22 cellular contexts compared by ENCODE assay signal in genomic region chr9:129919283-129919682, GRCh38.
DNase-seq lines count a peak whose midpoint lies in the region; ATAC-seq lines count a peak whose summit lies in the region.
"Had no signal": no experiment of that assay in that cellular context is flagged by ENCODE, and none has a peak within 500 bp of the region (broad histone marks: within the 10 kb centered on the region; RNA-seq: fewer than 3 reads in every experiment).

No MANE protein-coding gene starts in this region.

- peaks cover 20 to 38% (median 33%) of the 10 kb centered on the region in 4 donors for H3K4me1 Mint-ChIP-seq in CD4-positive, CD25-positive, alpha-beta regulatory T cell
- peaks cover 19 to 56% (median 55%) of the 10 kb centered on the region in 3 donors for H3K4me1 Mint-ChIP-seq in CD8-positive, alpha-beta memory T cell
- peaks cover 30% of the 10 kb centered on the region for H3K4me1 Mint-ChIP-seq in activated naive CD8-positive, alpha-beta T cell (ENCODE audit: low read depth)
- peaks cover 31 to 33% of the 10 kb centered on the region in 2 donors for H3K4me1 Mint-ChIP-seq in natural killer cell treated with Interleukin-12 subunit alpha and Interleukin-12 subunit beta and Interleukin-15 and Interleukin-18, amount 100 ng/mL, for 72 hours (ENCODE audit: low read depth in 2 of 2)

- H3K4me3 ChIP-seq in CD4-positive, CD25-positive, alpha-beta regulatory T cell (ENCODE audit: low read depth, low read length), result peak overlapping the region; percentile 4
- no peak overlapping the region for H3K4me3 ChIP-seq in CD8-positive, alpha-beta memory T cell (ENCODE audit: low read length)

- H3K27ac ChIP-seq in CD4-positive, CD25-positive, alpha-beta regulatory T cell (ENCODE audit: insufficient read depth, low read length, poor library complexity, severe bottlenecking), result no peak overlapping the region
- no peak overlapping the region for H3K27ac ChIP-seq in CD8-positive, alpha-beta memory T cell (ENCODE audit: low read depth, low read length)
- H3K27ac ChIP-seq: foreskin keratinocyte had no signal

- no peaks in the 10 kb centered on the region for H3K4me1 ChIP-seq in CD4-positive, CD25-positive, alpha-beta regulatory T cell (ENCODE audit: control insufficient read depth, insufficient read depth, low read length, poor library complexity, severe bottlenecking)
- no peaks in the 10 kb centered on the region for H3K4me1 ChIP-seq in CD8-positive, alpha-beta memory T cell (ENCODE audit: insufficient read depth, low read length)
- H3K4me1 ChIP-seq: foreskin keratinocyte had no signal

- H3K9me3 ChIP-seq in CD4-positive, CD25-positive, alpha-beta regulatory T cell (ENCODE audit: control insufficient read depth in 2 of 2, low read length in 2 of 2), result no peaks in the 10 kb centered on the region
- H3K9me3 ChIP-seq in CD8-positive, alpha-beta memory T cell (ENCODE audit: low read length), result no peaks in the 10 kb centered on the region

- H3K9me3 Mint-ChIP-seq in CD4-positive, CD25-positive, alpha-beta regulatory T cell, result no peaks in the 10 kb centered on the region
- H3K9me3 Mint-ChIP-seq in CD8-positive, alpha-beta memory T cell, result no peaks in the 10 kb centered on the region
- no peaks in the 10 kb centered on the region for H3K9me3 Mint-ChIP-seq in activated naive CD8-positive, alpha-beta T cell (ENCODE audit: low read depth)
- no peaks in the 10 kb centered on the region for H3K9me3 Mint-ChIP-seq in natural killer cell treated with Interleukin-12 subunit alpha and Interleukin-12 subunit beta and Interleukin-15 and Interleukin-18, amount 100 ng/mL, for 72 hours
- H3K9me3 Mint-ChIP-seq: activated B cell treated with CpG ODN at 0.5 μM for 24 hours, brain had no signal

- no peaks in the 10 kb centered on the region for H3K27me3 Mint-ChIP-seq in CD4-positive, CD25-positive, alpha-beta regulatory T cell
- peaks cover 0 to 2% of the 10 kb centered on the region in 2 donors for H3K27me3 Mint-ChIP-seq in CD8-positive, alpha-beta memory T cell
- no peaks in the 10 kb centered on the region for H3K27me3 Mint-ChIP-seq in activated naive CD8-positive, alpha-beta T cell
- H3K27me3 Mint-ChIP-seq in natural killer cell treated with Interleukin-12 subunit alpha and Interleukin-12 subunit beta and Interleukin-15 and Interleukin-18, amount 100 ng/mL, for 72 hours, result no peaks in the 10 kb centered on the region
- H3K27me3 Mint-ChIP-seq: activated B cell treated with CpG ODN at 0.5 μM for 24 hours had no signal

- H3K27ac Mint-ChIP-seq in CD4-positive, CD25-positive, alpha-beta regulatory T cell, result peak overlapping the region in 2 of 3 donors; percentile 12 to 18
- peak overlapping the region in 7 of 8 donors; percentile 26 to 88 (median 70) for H3K27ac Mint-ChIP-seq in CD8-positive, alpha-beta memory T cell
- H3K27ac Mint-ChIP-seq in activated naive CD8-positive, alpha-beta T cell, result peak overlapping the region; percentile 81
- peak overlapping the region; percentile 68 to 82 for H3K27ac Mint-ChIP-seq in natural killer cell treated with Interleukin-12 subunit alpha and Interleukin-12 subunit beta and Interleukin-15 and Interleukin-18, amount 100 ng/mL, for 72 hours

- ATAC-seq in CD4-positive, CD25-positive, alpha-beta regulatory T cell (ENCODE audit: low read depth in 2 of 2), result no peak
- no peak for ATAC-seq in natural killer cell treated with Interleukin-12 subunit alpha and Interleukin-12 subunit beta and Interleukin-15 and Interleukin-18, amount 100 ng/mL, for 72 hours
- ATAC-seq in GM19023 (IDR thresholded peaks at IDR 0.05; ENCODE audit: unreplicated experiment), result no peak
- ATAC-seq: esophagus mucosa, foreskin keratinocyte had no signal

- peaks cover 73% of the 10 kb centered on the region for H3K36me3 ChIP-seq in CD4-positive, CD25-positive, alpha-beta regulatory T cell (ENCODE audit: control insufficient read depth, insufficient read depth, low read length)
- H3K36me3 ChIP-seq in CD8-positive, alpha-beta memory T cell (ENCODE audit: insufficient read depth, low read length), result peaks cover 26% of the 10 kb centered on the region

- POLR2A ChIA-PET in CD8-positive, alpha-beta memory T cell (lab: Charles Lee), result interaction anchor here (0.6 to 0.8 kb wide), 4 partner anchors 11 to 258 kb away, joined by 3 read pairs; no protein-coding TSS in a partner anchor

- peak overlapping the region in 1 of 4 donors; percentile 16 for H3K4me3 Mint-ChIP-seq in CD4-positive, CD25-positive, alpha-beta regulatory T cell
- H3K4me3 Mint-ChIP-seq in CD8-positive, alpha-beta memory T cell, result peak overlapping the region in 3 of 7 donors; percentile 15 to 33 (median 17)
- no peak overlapping the region for H3K4me3 Mint-ChIP-seq in activated naive CD8-positive, alpha-beta T cell
- no peak overlapping the region for H3K4me3 Mint-ChIP-seq in natural killer cell treated with Interleukin-12 subunit alpha and Interleukin-12 subunit beta and Interleukin-15 and Interleukin-18, amount 100 ng/mL, for 72 hours
- H3K4me3 Mint-ChIP-seq: brain had no signal

- no peak for DNase-seq in CD4-positive, CD25-positive, alpha-beta regulatory T cell
- no peak for DNase-seq in CD8-positive, alpha-beta memory T cell
- no peak for DNase-seq in natural killer cell treated with Interleukin-12 subunit alpha and Interleukin-12 subunit beta and Interleukin-15 and Interleukin-18, amount 100 ng/mL, for 72 hours (ENCODE audit: low spot score)
- DNase-seq in GOT3 (lab: John Stamatoyannopoulos, UW), result no peak
- no peak for DNase-seq in kidney glomerular epithelial cell (lab: John Stamatoyannopoulos, UW)
- DNase-seq: activated B cell treated with CpG ODN at 0.5 μM for 24 hours; activated T-cell treated with anti-CD3 and anti-CD28 coated beads, Interleukin-2, amount 50 U/mL, for 1 hour; COR-L47; DMS79; effector memory CD4-positive, alpha-beta T cell; foreskin keratinocyte; mesenchymal stem cell; NCI-H1417 treated with DMSO at 0.1 percent for 48 hours; NCI-H2081 treated with DMSO at 0.1 percent for 48 hours; NCI-H446; small intestine; stimulated activated CD4-positive, alpha-beta T cell treated with anti-CD3 and anti-CD28 coated beads, Interleukin-2, amount 100 ng/mL, for 24 hours; T1000 had no signal

- peaks cover 31% of the 10 kb centered on the region for H3K36me3 Mint-ChIP-seq in CD4-positive, CD25-positive, alpha-beta regulatory T cell
- peaks cover 0 to 78% (median 22%) of the 10 kb centered on the region in 3 donors for H3K36me3 Mint-ChIP-seq in CD8-positive, alpha-beta memory T cell
- H3K36me3 Mint-ChIP-seq in activated naive CD8-positive, alpha-beta T cell, result peaks cover 11% of the 10 kb centered on the region
- H3K36me3 Mint-ChIP-seq in natural killer cell treated with Interleukin-12 subunit alpha and Interleukin-12 subunit beta and Interleukin-15 and Interleukin-18, amount 100 ng/mL, for 72 hours, result peaks cover 14% of the 10 kb centered on the region

- no peaks in the 10 kb centered on the region for H3K27me3 ChIP-seq in CD4-positive, CD25-positive, alpha-beta regulatory T cell (ENCODE audit: control insufficient read depth, insufficient read depth, low read length)
- no peaks in the 10 kb centered on the region for H3K27me3 ChIP-seq in CD8-positive, alpha-beta memory T cell (ENCODE audit: insufficient read depth, low read length, poor library complexity, severe bottlenecking)
- H3K27me3 ChIP-seq: foreskin keratinocyte had no signal

- CTCF ChIA-PET in CD8-positive, alpha-beta memory T cell (lab: Charles Lee), result no interaction called here

Comparison
In these comparisons a context has a peak if more than half of its experiments do, and no peak if none do; other contexts are left out.
1. H3K27ac Mint-ChIP-seq: peak in every context shown above with its lines; median percentile 81 in activated naive CD8-positive, alpha-beta T cell; 75 in natural killer cell treated with Interleukin-12 subunit alpha and Interleukin-12 subunit beta and Interleukin-15 and Interleukin-18, amount 100 ng/mL, for 72 hours; 70 in CD8-positive, alpha-beta memory T cell; 15 in CD4-positive, CD25-positive, alpha-beta regulatory T cell.